Comparison of ENCODE assay signal across 1 cellular context in the genomic region with DNA sequence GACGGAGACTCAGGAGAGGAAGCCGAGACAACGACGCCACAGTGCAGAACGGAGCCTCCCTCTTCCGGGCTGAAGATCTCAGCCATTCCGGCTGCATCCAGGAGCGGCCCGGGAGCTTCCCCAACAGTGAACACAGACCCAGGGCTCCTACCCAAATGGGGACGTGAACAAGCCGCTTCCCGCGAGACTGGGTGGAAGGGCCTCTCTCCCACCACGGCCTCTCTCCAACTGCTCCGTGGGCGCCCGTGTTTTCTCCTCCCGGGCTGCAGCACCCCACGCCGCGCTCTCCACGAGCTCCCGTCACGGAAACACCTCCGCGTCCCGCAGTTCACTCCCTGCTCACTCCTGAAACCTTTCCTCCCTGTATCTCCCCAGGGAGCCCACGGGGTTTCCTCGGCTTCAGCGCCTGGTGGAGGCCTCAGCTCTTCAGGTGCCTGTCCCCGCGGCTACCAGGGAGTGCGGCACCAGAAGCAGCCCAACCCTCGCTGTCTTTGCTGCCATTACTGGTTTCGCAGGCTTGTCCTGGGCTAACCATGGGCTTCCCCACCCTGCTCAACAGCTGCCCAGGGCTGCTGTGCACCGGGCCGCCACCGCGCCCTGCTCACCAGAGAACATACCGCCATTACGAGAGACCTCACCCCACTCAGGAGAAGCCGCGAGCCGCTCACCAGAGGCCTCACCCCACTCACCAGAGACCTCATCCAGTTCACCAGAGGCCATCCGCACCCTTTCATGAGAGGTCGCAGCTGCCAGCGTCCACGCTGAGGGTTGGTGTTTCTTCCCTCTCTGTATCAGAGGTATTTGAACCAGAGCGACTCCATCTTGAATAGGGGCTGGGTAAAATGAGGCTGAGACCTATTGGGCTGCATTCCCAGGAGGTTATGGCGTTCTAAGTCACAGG.
A peak's percentile ranks its signal among the peaks of the same experiment; 100 is the strongest.
TF ChIP-seq lines count a peak whose summit lies in the region.

No MANE protein-coding gene starts in this region.

TF ChIP-seq in K562, 482 proteins besides CTCF, POLR2A, EP300 and RAD21 (continued from another document and continues in another):
- TF ChIP-seq, protein P1, sequence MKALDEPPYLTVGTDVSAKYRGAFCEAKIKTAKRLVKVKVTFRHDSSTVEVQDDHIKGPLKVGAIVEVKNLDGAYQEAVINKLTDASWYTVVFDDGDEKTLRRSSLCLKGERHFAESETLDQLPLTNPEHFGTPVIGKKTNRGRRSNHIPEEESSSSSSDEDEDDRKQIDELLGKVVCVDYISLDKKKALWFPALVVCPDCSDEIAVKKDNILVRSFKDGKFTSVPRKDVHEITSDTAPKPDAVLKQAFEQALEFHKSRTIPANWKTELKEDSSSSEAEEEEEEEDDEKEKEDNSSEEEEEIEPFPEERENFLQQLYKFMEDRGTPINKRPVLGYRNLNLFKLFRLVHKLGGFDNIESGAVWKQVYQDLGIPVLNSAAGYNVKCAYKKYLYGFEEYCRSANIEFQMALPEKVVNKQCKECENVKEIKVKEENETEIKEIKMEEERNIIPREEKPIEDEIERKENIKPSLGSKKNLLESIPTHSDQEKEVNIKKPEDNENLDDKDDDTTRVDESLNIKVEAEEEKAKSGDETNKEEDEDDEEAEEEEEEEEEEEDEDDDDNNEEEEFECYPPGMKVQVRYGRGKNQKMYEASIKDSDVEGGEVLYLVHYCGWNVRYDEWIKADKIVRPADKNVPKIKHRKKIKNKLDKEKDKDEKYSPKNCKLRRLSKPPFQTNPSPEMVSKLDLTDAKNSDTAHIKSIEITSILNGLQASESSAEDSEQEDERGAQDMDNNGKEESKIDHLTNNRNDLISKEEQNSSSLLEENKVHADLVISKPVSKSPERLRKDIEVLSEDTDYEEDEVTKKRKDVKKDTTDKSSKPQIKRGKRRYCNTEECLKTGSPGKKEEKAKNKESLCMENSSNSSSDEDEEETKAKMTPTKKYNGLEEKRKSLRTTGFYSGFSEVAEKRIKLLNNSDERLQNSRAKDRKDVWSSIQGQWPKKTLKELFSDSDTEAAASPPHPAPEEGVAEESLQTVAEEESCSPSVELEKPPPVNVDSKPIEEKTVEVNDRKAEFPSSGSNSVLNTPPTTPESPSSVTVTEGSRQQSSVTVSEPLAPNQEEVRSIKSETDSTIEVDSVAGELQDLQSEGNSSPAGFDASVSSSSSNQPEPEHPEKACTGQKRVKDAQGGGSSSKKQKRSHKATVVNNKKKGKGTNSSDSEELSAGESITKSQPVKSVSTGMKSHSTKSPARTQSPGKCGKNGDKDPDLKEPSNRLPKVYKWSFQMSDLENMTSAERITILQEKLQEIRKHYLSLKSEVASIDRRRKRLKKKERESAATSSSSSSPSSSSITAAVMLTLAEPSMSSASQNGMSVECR (CRISPR knock-in tag; IDR thresholded peaks at IDR 0.05), result no peak
- TF ChIP-seq CXXC5 (CRISPR knock-in tag; IDR thresholded peaks at IDR 0.05), result peak; percentile 96
- peak; percentile 99 for TF ChIP-seq KLF13 (tag; IDR thresholded peaks at IDR 0.05; ENCODE audit: borderline replicate concordance, low read depth)
- TF ChIP-seq SMAD4 (CRISPR knock-in tag; conservative IDR thresholded peaks at IDR 0.05), result peak; percentile 99
- TF ChIP-seq HLTF (IDR thresholded peaks at IDR 0.05), result no peak
- TF ChIP-seq PHB2 (IDR thresholded peaks at IDR 0.05; ENCODE audit: low read depth), result no peak
- no peak for TF ChIP-seq ATF1 (CRISPR knock-in tag; IDR thresholded peaks at IDR 0.05)
- peak; percentile 84 for TF ChIP-seq ATF1 (tag; IDR thresholded peaks at IDR 0.05)
- TF ChIP-seq PHTF2 (CRISPR knock-in tag; IDR thresholded peaks at IDR 0.05), result peak; percentile 94
- peak; percentile 100 for TF ChIP-seq ELF4 (CRISPR knock-in tag; IDR thresholded peaks at IDR 0.05)
- no peak for TF ChIP-seq CHD4 (IDR thresholded peaks at IDR 0.05; ENCODE audit: insufficient read depth, insufficient replicate concordance, low read depth, low read length, poor library complexity, severe bottlenecking)
- TF ChIP-seq, protein P2, sequence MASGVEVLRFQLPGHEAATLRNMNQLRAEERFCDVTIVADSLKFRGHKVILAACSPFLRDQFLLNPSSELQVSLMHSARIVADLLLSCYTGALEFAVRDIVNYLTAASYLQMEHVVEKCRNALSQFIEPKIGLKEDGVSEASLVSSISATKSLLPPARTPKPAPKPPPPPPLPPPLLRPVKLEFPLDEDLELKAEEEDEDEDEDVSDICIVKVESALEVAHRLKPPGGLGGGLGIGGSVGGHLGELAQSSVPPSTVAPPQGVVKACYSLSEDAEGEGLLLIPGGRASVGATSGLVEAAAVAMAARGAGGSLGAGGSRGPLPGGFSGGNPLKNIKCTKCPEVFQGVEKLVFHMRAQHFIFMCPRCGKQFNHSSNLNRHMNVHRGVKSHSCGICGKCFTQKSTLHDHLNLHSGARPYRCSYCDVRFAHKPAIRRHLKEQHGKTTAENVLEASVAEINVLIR (CRISPR knock-in tag; IDR thresholded peaks at IDR 0.05), result peak; percentile 96
- TF ChIP-seq, protein P3, sequence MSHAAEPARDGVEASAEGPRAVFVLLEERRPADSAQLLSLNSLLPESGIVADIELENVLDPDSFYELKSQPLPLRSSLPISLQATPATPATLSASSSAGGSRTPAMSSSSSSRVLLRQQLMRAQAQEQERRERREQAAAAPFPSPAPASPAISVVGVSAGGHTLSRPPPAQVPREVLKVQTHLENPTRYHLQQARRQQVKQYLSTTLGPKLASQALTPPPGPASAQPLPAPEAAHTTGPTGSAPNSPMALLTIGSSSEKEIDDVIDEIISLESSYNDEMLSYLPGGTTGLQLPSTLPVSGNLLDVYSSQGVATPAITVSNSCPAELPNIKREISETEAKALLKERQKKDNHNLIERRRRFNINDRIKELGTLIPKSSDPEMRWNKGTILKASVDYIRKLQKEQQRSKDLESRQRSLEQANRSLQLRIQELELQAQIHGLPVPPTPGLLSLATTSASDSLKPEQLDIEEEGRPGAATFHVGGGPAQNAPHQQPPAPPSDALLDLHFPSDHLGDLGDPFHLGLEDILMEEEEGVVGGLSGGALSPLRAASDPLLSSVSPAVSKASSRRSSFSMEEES (CRISPR knock-in tag; IDR thresholded peaks at IDR 0.05), result peak; percentile 89
- TF ChIP-seq, protein P4, sequence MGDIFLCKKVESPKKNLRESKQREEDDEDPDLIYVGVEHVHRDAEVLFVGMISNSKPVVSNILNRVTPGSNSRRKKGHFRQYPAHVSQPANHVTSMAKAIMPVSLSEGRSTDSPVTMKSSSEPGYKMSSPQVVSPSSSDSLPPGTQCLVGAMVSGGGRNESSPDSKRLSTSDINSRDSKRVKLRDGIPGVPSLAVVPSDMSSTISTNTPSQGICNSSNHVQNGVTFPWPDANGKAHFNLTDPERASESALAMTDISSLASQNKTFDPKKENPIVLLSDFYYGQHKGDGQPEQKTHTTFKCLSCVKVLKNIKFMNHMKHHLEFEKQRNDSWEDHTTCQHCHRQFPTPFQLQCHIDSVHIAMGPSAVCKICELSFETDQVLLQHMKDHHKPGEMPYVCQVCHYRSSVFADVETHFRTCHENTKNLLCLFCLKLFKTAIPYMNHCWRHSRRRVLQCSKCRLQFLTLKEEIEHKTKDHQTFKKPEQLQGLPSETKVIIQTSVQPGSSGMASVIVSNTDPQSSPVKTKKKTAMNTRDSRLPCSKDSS (IDR thresholded peaks at IDR 0.05; ENCODE audit: low read depth, partially characterized antibody), result no peak
- TF ChIP-seq ATF7 (IDR thresholded peaks at IDR 0.05), result no peak
- peak; percentile 86 for TF ChIP-seq ZNF551 (CRISPR knock-in tag; IDR thresholded peaks at IDR 0.05)
- no peak for TF ChIP-seq SRSF7 (optimal IDR thresholded peaks at IDR 0.05; ENCODE audit: low read depth, low read length)
- TF ChIP-seq RBM22 (IDR thresholded peaks at IDR 0.05; ENCODE audit: low read depth, low read length, poor library complexity, severe bottlenecking), result no peak
- TF ChIP-seq, protein P5, sequence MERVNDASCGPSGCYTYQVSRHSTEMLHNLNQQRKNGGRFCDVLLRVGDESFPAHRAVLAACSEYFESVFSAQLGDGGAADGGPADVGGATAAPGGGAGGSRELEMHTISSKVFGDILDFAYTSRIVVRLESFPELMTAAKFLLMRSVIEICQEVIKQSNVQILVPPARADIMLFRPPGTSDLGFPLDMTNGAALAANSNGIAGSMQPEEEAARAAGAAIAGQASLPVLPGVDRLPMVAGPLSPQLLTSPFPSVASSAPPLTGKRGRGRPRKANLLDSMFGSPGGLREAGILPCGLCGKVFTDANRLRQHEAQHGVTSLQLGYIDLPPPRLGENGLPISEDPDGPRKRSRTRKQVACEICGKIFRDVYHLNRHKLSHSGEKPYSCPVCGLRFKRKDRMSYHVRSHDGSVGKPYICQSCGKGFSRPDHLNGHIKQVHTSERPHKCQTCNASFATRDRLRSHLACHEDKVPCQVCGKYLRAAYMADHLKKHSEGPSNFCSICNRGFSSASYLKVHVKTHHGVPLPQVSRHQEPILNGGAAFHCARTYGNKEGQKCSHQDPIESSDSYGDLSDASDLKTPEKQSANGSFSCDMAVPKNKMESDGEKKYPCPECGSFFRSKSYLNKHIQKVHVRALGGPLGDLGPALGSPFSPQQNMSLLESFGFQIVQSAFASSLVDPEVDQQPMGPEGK (CRISPR knock-in tag; IDR thresholded peaks at IDR 0.05; ENCODE audit: borderline replicate concordance), result peak; percentile 99
- TF ChIP-seq HMG20B (CRISPR knock-in tag; IDR thresholded peaks at IDR 0.05), result peak; percentile 91
- no peak for TF ChIP-seq ASH1L (IDR thresholded peaks at IDR 0.05; ENCODE audit: borderline replicate concordance, low read depth, partially characterized antibody)
- no peak for TF ChIP-seq RFX1 (IDR thresholded peaks at IDR 0.05)
- TF ChIP-seq, protein P6, sequence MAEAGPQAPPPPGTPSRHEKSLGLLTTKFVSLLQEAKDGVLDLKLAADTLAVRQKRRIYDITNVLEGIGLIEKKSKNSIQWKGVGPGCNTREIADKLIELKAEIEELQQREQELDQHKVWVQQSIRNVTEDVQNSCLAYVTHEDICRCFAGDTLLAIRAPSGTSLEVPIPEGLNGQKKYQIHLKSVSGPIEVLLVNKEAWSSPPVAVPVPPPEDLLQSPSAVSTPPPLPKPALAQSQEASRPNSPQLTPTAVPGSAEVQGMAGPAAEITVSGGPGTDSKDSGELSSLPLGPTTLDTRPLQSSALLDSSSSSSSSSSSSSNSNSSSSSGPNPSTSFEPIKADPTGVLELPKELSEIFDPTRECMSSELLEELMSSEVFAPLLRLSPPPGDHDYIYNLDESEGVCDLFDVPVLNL (CRISPR knock-in tag; IDR thresholded peaks at IDR 0.05; ENCODE audit: low read depth), result no peak
- TF ChIP-seq, protein P7, sequence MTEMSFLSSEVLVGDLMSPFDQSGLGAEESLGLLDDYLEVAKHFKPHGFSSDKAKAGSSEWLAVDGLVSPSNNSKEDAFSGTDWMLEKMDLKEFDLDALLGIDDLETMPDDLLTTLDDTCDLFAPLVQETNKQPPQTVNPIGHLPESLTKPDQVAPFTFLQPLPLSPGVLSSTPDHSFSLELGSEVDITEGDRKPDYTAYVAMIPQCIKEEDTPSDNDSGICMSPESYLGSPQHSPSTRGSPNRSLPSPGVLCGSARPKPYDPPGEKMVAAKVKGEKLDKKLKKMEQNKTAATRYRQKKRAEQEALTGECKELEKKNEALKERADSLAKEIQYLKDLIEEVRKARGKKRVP (CRISPR knock-in tag; IDR thresholded peaks at IDR 0.05), result peak; percentile 99
- no peak for TF ChIP-seq SMARCC2 (IDR thresholded peaks at IDR 0.05; ENCODE audit: low read depth)
- TF ChIP-seq MCM5 (IDR thresholded peaks at IDR 0.05; ENCODE audit: low read depth), result no peak
- TF ChIP-seq, protein P8, sequence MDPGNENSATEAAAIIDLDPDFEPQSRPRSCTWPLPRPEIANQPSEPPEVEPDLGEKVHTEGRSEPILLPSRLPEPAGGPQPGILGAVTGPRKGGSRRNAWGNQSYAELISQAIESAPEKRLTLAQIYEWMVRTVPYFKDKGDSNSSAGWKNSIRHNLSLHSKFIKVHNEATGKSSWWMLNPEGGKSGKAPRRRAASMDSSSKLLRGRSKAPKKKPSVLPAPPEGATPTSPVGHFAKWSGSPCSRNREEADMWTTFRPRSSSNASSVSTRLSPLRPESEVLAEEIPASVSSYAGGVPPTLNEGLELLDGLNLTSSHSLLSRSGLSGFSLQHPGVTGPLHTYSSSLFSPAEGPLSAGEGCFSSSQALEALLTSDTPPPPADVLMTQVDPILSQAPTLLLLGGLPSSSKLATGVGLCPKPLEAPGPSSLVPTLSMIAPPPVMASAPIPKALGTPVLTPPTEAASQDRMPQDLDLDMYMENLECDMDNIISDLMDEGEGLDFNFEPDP (CRISPR knock-in tag; IDR thresholded peaks at IDR 0.05), result peak; percentile 100
- peak; percentile 97 for TF ChIP-seq MTF1 (CRISPR knock-in tag; IDR thresholded peaks at IDR 0.05; ENCODE audit: borderline replicate concordance)
- peak; percentile 93 for TF ChIP-seq ESRRB (CRISPR knock-in tag; IDR thresholded peaks at IDR 0.05; ENCODE audit: borderline replicate concordance)
- TF ChIP-seq SMARCA5 (IDR thresholded peaks at IDR 0.05), result no peak
- TF ChIP-seq ARNT (IDR thresholded peaks at IDR 0.05), result no peak
- TF ChIP-seq, protein P9, sequence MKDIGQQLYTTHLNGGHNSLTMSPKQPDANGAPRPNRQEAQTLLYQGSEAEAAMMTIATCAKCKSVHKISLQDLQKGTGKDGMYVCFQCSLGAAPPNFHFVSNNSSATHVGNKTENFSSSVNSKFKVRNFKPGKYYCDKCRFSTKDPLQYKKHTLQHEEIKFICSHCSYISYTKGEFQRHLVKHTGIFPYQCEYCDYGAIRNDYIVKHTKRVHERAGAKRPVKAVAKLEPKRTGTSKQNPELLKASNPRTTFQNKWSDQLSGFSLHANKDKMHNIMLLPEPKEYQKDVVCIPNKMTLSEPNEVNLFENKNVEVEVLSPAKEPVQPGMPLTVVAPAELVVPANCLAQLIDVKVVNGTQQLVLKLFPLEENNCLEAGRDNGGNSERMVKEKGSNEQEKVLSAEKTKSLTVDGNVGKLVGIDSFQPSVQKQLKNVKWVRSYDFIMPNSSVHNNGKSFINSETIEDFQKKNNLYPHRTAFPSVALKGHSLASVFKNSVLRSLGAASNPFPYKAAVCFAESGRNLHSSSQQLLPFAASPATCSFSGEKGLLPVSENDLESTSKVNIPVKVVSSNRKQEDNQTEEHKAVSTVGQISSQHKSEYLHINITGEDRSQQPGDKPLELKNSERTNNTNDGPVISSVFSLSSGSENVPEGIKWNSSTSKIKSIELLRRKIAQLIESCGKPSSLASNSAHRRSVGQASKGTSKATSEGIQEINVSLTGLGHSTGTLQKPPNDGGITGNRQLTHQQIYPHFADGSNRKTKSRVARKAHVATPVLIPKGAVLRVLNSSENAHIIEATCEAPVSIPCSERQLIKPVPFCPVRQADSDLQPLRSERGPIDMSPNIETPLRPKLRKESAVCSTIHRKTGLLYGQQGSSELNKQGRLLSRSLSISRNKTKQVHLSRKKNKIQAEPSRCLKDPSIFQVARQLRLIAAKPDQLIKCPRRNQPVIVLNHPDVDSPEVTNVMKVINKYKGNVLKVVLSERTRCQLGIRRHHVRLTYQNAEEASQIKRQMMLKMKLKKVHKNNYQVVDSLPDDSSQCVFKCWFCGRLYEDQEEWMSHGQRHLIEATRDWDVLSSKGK (CRISPR knock-in tag; IDR thresholded peaks at IDR 0.05), result peak; percentile 92
- TF ChIP-seq ZBTB17 (CRISPR knock-in tag; IDR thresholded peaks at IDR 0.05), result peak; percentile 99
- TF ChIP-seq ELF1 (tag; IDR thresholded peaks at IDR 0.05), result 0 out of 2 replicates have a peak, but pooled peaks have one; percentile 3
- TF ChIP-seq, protein P10, sequence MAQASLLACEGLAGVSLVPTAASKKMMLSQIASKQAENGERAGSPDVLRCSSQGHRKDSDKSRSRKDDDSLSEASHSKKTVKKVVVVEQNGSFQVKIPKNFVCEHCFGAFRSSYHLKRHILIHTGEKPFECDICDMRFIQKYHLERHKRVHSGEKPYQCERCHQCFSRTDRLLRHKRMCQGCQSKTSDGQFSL (CRISPR knock-in tag; IDR thresholded peaks at IDR 0.05), result no peak
- TF ChIP-seq, protein P10 (tag; IDR thresholded peaks at IDR 0.05), result peak in 1 of 2 experiments; percentile 99; a peak in 2 of 4 replicates
- no peak for TF ChIP-seq ZNF12 (CRISPR knock-in tag; IDR thresholded peaks at IDR 0.05)
- peak; percentile 98 for TF ChIP-seq ZFPM2 (CRISPR knock-in tag; IDR thresholded peaks at IDR 0.05)
- no peak for TF ChIP-seq SREBF2 (CRISPR knock-in tag; IDR thresholded peaks at IDR 0.05)
